14 cellular contexts compared by ENCODE assay signal in genomic region chr1:35324486-35324885, GRCh38. TPM values are rescaled to one million over a fixed set of nuclear protein-coding genes. Genes with fewer than 3 reads are reported as not detected.
DNase-seq lines count a peak whose midpoint lies in the region; ATAC-seq and TF ChIP-seq lines count a peak whose summit lies in the region.
"Had no signal": no experiment of that assay in that cellular context is flagged by ENCODE, and none has a peak within 500 bp of the region (broad histone marks: within the 10 kb centered on the region; RNA-seq: fewer than 3 reads in every experiment).

No MANE protein-coding gene starts in this region.

- H3K9me3 ChIP-seq in heart left ventricle, result no peaks in the 10 kb centered on the region
- H3K9me3 ChIP-seq in right cardiac atrium (ENCODE audit: control insufficient read depth, low read length), result no peaks in the 10 kb centered on the region
- H3K9me3 ChIP-seq: A549, tibial nerve had no signal

- H3K4me3 ChIP-seq in heart left ventricle (no peak overlapping the region), right cardiac atrium (ENCODE audit: low read length) (no peak overlapping the region), urinary bladder (ENCODE audit: low read depth, low read length) (no peak overlapping the region)
- H3K4me3 ChIP-seq: A549, tibial nerve had no signal

- TF ChIP-seq CTCF in heart left ventricle (IDR thresholded peaks at IDR 0.05), result no peak

- H3K36me3 ChIP-seq in heart left ventricle (peaks cover 0 to 22% (median 11%) of the 10 kb centered on the region in 9 donors), urinary bladder (ENCODE audit: insufficient read depth) (no peaks in the 10 kb centered on the region)

- H3K27ac ChIP-seq in heart left ventricle (peak overlapping the region in 8 of 12 donors; percentile 1 to 49 (median 18)), right cardiac atrium (ENCODE audit: low read length) (no peak overlapping the region), urinary bladder (ENCODE audit: low read depth) (peak overlapping the region; percentile 50)
- H3K27ac ChIP-seq: A549, KMS-11 had no signal

- DNase-seq in heart left ventricle (no peak), right cardiac atrium (no peak), cerebellar cortex (ENCODE audit: low spot score) (peak; percentile 10), kidney tubule cell (ENCODE audit: low spot score) (peak; percentile 43), NOMO-1 (lab: John Stamatoyannopoulos, UW; ENCODE audit: unreplicated experiment in 2 of 2) (no peak), NCI-H2227 (lab: John Stamatoyannopoulos, UW; ENCODE audit: unreplicated experiment) (no peak)
- DNase-seq: activated CD8-positive, alpha-beta T cell treated with anti-CD3 and anti-CD28 coated beads, Interleukin-2, amount 10 ng/mL, durations not matched to agents 7 days and 5 days; activated naive CD4-positive, alpha-beta T cell treated with anti-CD3 and anti-CD28 coated beads for 36 hours had no signal

- ATAC-seq in heart left ventricle (no peak), right cardiac atrium (no peak), GM21825 (IDR thresholded peaks at IDR 0.05; ENCODE audit: unreplicated experiment) (no peak)
- ATAC-seq: A549; activated CD8-positive, alpha-beta T cell treated with anti-CD3 and anti-CD28 coated beads, Interleukin-2, amount 10 ng/mL, durations not matched to agents 7 days and 5 days; sciatic nerve had no signal

- H3K27me3 ChIP-seq in heart left ventricle (no peaks in the 10 kb centered on the region), right cardiac atrium (ENCODE audit: control insufficient read depth, insufficient read depth) (no peaks in the 10 kb centered on the region)
- H3K27me3 ChIP-seq: tibial nerve had no signal

- intact Hi-C loops in heart left ventricle (cut with DNase I), result no loop called here
- intact Hi-C loops in right cardiac atrium (cut with DNase I), result no loop called here

- WGBS in heart left ventricle, 4 donors, result 42 to 91% (median 77%) methylated on average over 1 of the region's 1 CpG
- 77% methylated on average over 1 of the region's 1 CpG for WGBS in right cardiac atrium
- 63% methylated on average over 1 of the region's 1 CpG for WGBS in urinary bladder

- H3K4me1 ChIP-seq in heart left ventricle, result peaks cover 0 to 44% (median 22%) of the 10 kb centered on the region in 12 donors
- H3K4me1 ChIP-seq in right cardiac atrium (ENCODE audit: control insufficient read depth, insufficient read depth, low read length), result peaks cover 8% of the 10 kb centered on the region
- no peaks in the 10 kb centered on the region for H3K4me1 ChIP-seq in urinary bladder (ENCODE audit: insufficient read depth)

- no peak for TF ChIP-seq POLR2A in heart left ventricle (IDR thresholded peaks at IDR 0.05)

RNA-seq across cellular contexts. Expression of gene ZMYM4, which starts 56.0 kb away (rescaled TPM):
- 10 to 100 TPM; 18.8 to 44.3 (median 36.1) TPM for total RNA-seq in heart left ventricle
- polyA plus RNA-seq in heart left ventricle, result 10 to 100 TPM in 1 of 2 donors, 1 to 10 TPM in 1; 8.0 to 12.6 TPM
- total RNA-seq in right cardiac atrium, result 10 to 100 TPM; 34.5 to 42.9 (median 36.7) TPM
- polyA plus RNA-seq in right cardiac atrium, result 7.4 TPM
- total RNA-seq in urinary bladder, result 75.3 TPM
- 14.1 TPM for polyA plus RNA-seq in urinary bladder

Comparison
In these comparisons a context has a peak if more than half of its experiments do, and no peak if none do; other contexts are left out.
1. DNase-seq: peak in cerebellar cortex (single experiment) and kidney tubule cell (single experiment); none in heart left ventricle (0 of 5), right cardiac atrium (0 of 3), NOMO-1 (0 of 2) and NCI-H2227 (single experiment).